ENCODE assay signal across 8 cellular contexts in genomic region chr12:94873368-94874085, GRCh38.
DNase-seq lines count a peak whose midpoint lies in the region; ATAC-seq, FAIRE-seq and TF ChIP-seq lines count a peak whose summit lies in the region.

No MANE protein-coding gene starts in this region.

- H3F3A ChIP-seq in GM23338 (replicated peaks; ENCODE audit: low read depth) (no peaks in the 10 kb centered on the region), MM.1S (ENCODE audit: insufficient read depth, low read length) (no peaks in the 10 kb centered on the region)

- no peak overlapping the region for H3K23ac ChIP-seq in H1 (ENCODE audit: insufficient read length)

- peak overlapping the region; percentile 29; the same call in 1 of the 2 replicates for H4K8ac ChIP-seq in H1 (ENCODE audit: extremely low read depth, insufficient read depth, low read length)

- 3% methylated on average over 25 of the region's 93 CpGs; no CpG with 5 or more reads in 1 of the 2 experiments for WGBS in H1 (ENCODE audit: extremely low coverage in 1 of 2, insufficient coverage in 1 of 2, insufficient read length in 1 of 2, insufficient replicate concordance in 2 of 2, low coverage in 1 of 2, low lambda C conversion rate in 2 of 2, missing lambda C conversion rate in 1 of 2), 2 experiments

- peak overlapping the region; percentile 80 for H3K4me3 ChIP-seq in GM23338
- peak overlapping the region; percentile 78 for H3K4me3 ChIP-seq in MM.1S (ENCODE audit: low read length)
- peak overlapping the region; percentile 54 to 68 (median 62) for H3K4me3 ChIP-seq in H1 (ENCODE audit: extremely low read depth in 1 of 4, insufficient read depth in 2 of 4, low read depth in 3 of 4, low read length in 4 of 4)
- peak overlapping the region; percentile 33 for H3K4me3 ChIP-seq in naive thymus-derived CD4-positive, alpha-beta T cell (ENCODE audit: low read length)

- peaks cover 13% of the 10 kb centered on the region; the same call in 1 of the 2 replicates for H3K23me2 ChIP-seq in H1 (ENCODE audit: low read depth, low read length)

- CTCF ChIA-PET in H1 (lab: Charles Lee; ENCODE audit: partially characterized antibody) = interaction anchor here (1.1 to 3.9 kb wide), 11 partner anchors 8 to 328 kb away, joined by 3 to 21 read pairs (median 3); no protein-coding TSS in a partner anchor
- CTCF ChIA-PET in naive thymus-derived CD4-positive, alpha-beta T cell (lab: Charles Lee) = no interaction called here

- H2BK12ac ChIP-seq in H1 (ENCODE audit: low read depth, low read length) = no peak overlapping the region

- H3K4me2 ChIP-seq in GM23338 = peak overlapping the region; percentile 93
- H3K4me2 ChIP-seq in MM.1S (ENCODE audit: low read depth, low read length) = peak overlapping the region; percentile 83
- peak overlapping the region; percentile 80 to 95 for H3K4me2 ChIP-seq in H1 (ENCODE audit: insufficient read depth in 1 of 2, low read depth in 2 of 2, low read length in 2 of 2)

- H4K20me1 ChIP-seq in GM23338 (replicated peaks; ENCODE audit: insufficient read depth) = no peaks in the 10 kb centered on the region
- H4K20me1 ChIP-seq in MM.1S (ENCODE audit: insufficient read depth, low read length) = no peaks in the 10 kb centered on the region
- peaks cover 0 to 1% of the 10 kb centered on the region in 2 experiments for H4K20me1 ChIP-seq in H1 (replicated peaks in 1 of 2; ENCODE audit: control insufficient read depth in 1 of 2, insufficient read depth in 2 of 2, low read length in 2 of 2)

- no peak overlapping the region for H3K56ac ChIP-seq in H1 (replicated peaks; ENCODE audit: insufficient read length, low read depth, low read length)

- TF ChIP-seq CTCF in GM23338 (conservative IDR thresholded peaks at IDR 0.05; ENCODE audit: low read depth in 2 of 2) = 0 out of 4 replicates have a peak, but pooled peaks of 1 of the 2 experiments have one; percentile 15
- no peak for TF ChIP-seq CTCF in MM.1S (IDR thresholded peaks at IDR 0.05; ENCODE audit: low read length)
- no peak for TF ChIP-seq CTCF in H1 (IDR thresholded peaks at IDR 0.05; ENCODE audit: control extremely low read depth in 1 of 3, insufficient read depth in 1 of 3, low read depth in 1 of 3, low read length in 3 of 3)

- no peak overlapping the region for H4K91ac ChIP-seq in H1 (replicated peaks; ENCODE audit: insufficient read length, low read length)

- H3K27ac ChIP-seq in GM23338 (ENCODE audit: low read depth) = no peak overlapping the region
- no peak overlapping the region for H3K27ac ChIP-seq in MM.1S (ENCODE audit: low read length)
- no peak overlapping the region for H3K27ac ChIP-seq in H1 (ENCODE audit: low read depth, low read length)
- no peak overlapping the region for H3K27ac ChIP-seq in naive thymus-derived CD4-positive, alpha-beta T cell (ENCODE audit: low read depth, low read length)

- H2BK5ac ChIP-seq in H1 (ENCODE audit: low read depth, low read length) = no peak overlapping the region

- H3K79me1 ChIP-seq in H1 (ENCODE audit: low read depth, low read length) = no peaks in the 10 kb centered on the region

- peak; percentile 74 for ATAC-seq in GM23338
- peak; percentile 47 for ATAC-seq in naive thymus-derived CD4-positive, alpha-beta T cell

- FAIRE-seq in H1 (lab: Jason Lieb, UNC) = no peak

- H3K36me3 Mint-ChIP-seq in GM23338 (ENCODE audit: low read depth) = no peaks in the 10 kb centered on the region
- H3K36me3 Mint-ChIP-seq in naive thymus-derived CD4-positive, alpha-beta T cell = peaks cover 0 to 2% (median 0%) of the 10 kb centered on the region in 5 donors

- H3K36me3 ChIP-seq in GM23338 (ENCODE audit: insufficient read depth) (no peaks in the 10 kb centered on the region), MM.1S (replicated peaks; ENCODE audit: insufficient read depth, low read length) (no peaks in the 10 kb centered on the region), H1 (ENCODE audit: control insufficient read depth in 2 of 4, insufficient read depth in 4 of 4, low read length in 3 of 4) (no peaks in the 10 kb centered on the region)
- H3K36me3 ChIP-seq in naive thymus-derived CD4-positive, alpha-beta T cell (ENCODE audit: control insufficient read depth in 2 of 3, insufficient read depth in 3 of 3, low read length in 3 of 3) = no peaks in the 10 kb centered on the region

- peak; percentile 63 for DNase-seq in activated CD8-positive, alpha-beta memory T cell treated with anti-CD3 and anti-CD28 coated beads for 24 hours
- no peak for DNase-seq in activated CD8-positive, alpha-beta memory T cell treated with anti-CD3 and anti-CD28 coated beads, Interleukin-2, amount 50 U/mL, for 48 hours
- DNase-seq in GM23338 (ENCODE audit: low spot score) = peak; percentile 73
- peak; percentile 57 for DNase-seq in MM.1S
- DNase-seq in H1 (ENCODE audit: low read depth in 1 of 2, low spot score in 2 of 2) = peak in 1 of 2 experiments; percentile 75
- no peak for DNase-seq in naive thymus-derived CD4-positive, alpha-beta T cell
- DNase-seq in AML-193 (lab: John Stamatoyannopoulos, UW) = no peak
- DNase-seq in SW 1271 (lab: John Stamatoyannopoulos, UW) = no peak

- no peak overlapping the region for H3K27ac Mint-ChIP-seq in GM23338
- no peak overlapping the region for H3K27ac Mint-ChIP-seq in naive thymus-derived CD4-positive, alpha-beta T cell

- peaks cover 5% of the 10 kb centered on the region; the same call in 2 of the 3 replicates for H3K9me3 Mint-ChIP-seq in GM23338
- H3K9me3 Mint-ChIP-seq in naive thymus-derived CD4-positive, alpha-beta T cell = no peaks in the 10 kb centered on the region

- TF ChIP-seq POLR2A in H1 (IDR thresholded peaks at IDR 0.05; ENCODE audit: control extremely low read depth in 1 of 2, low read depth in 2 of 2, low read length in 2 of 2) = no peak

- H2BK120ac ChIP-seq in H1 (replicated peaks; ENCODE audit: low read depth, low read length) = no peak overlapping the region

- no peak for TF ChIP-seq EP300 in H1 (IDR thresholded peaks at IDR 0.05; ENCODE audit: borderline replicate concordance in 1 of 2, low read depth in 2 of 2, low read length in 2 of 2)

- peaks cover 39% of the 10 kb centered on the region for H3K27me3 Mint-ChIP-seq in GM23338 (ENCODE audit: insufficient read depth, low read depth, poor library complexity)
- peaks cover 57 to 77% (median 76%) of the 10 kb centered on the region in 5 donors for H3K27me3 Mint-ChIP-seq in naive thymus-derived CD4-positive, alpha-beta T cell

- no peak overlapping the region; the same call in 1 of the 2 replicates for H3K18ac ChIP-seq in H1 (ENCODE audit: extremely low read depth, low read length)

- peak overlapping the region; percentile 80 for H3K4me3 Mint-ChIP-seq in GM23338
- H3K4me3 Mint-ChIP-seq in naive thymus-derived CD4-positive, alpha-beta T cell = peak overlapping the region in 9 of 10 donors; percentile 76 to 91 (median 80)

- TF ChIP-seq RAD21 in H1 (IDR thresholded peaks at IDR 0.05 in 1 of 2, conservative IDR thresholded peaks at IDR 0.05 in 1 of 2; ENCODE audit: low read depth in 2 of 2, low read length in 2 of 2) = no peak; a peak in 2 of 4 replicates

- no peak overlapping the region for H2AK5ac ChIP-seq in H1 (ENCODE audit: low read depth, low read length)

- H3K9me2 ChIP-seq in GM23338 (ENCODE audit: insufficient read depth) (no peaks in the 10 kb centered on the region), MM.1S (replicated peaks; ENCODE audit: insufficient read depth, low read length) (no peaks in the 10 kb centered on the region)

- H2AFZ ChIP-seq in GM23338 (peak overlapping the region; percentile 99), MM.1S (ENCODE audit: low read length) (peak overlapping the region; percentile 89), H1 (ENCODE audit: low read length) (peak overlapping the region; percentile 27; the same call in 1 of the 2 replicates)

- intact Hi-C loops in naive thymus-derived CD4-positive, alpha-beta T cell (cut with micrococcal nuclease) = loop anchor here in 1 of 2 donors (10.0 kb wide), 1 partner anchor 111 kb away; no protein-coding TSS in a partner anchor

- H4K5ac ChIP-seq in H1 (ENCODE audit: insufficient read length, low read depth, low read length) = no peak overlapping the region

- H3K79me2 ChIP-seq in GM23338 (replicated peaks; ENCODE audit: insufficient read depth) (no peaks in the 10 kb centered on the region), MM.1S (ENCODE audit: low read length) (peaks cover 39% of the 10 kb centered on the region), H1 (ENCODE audit: control insufficient read depth in 1 of 2, insufficient read depth in 2 of 2, low read length in 2 of 2) (no peaks in the 10 kb centered on the region)

- peaks cover 24% of the 10 kb centered on the region for H3K4me1 Mint-ChIP-seq in GM23338
- peaks cover 0 to 24% (median 22%) of the 10 kb centered on the region in 7 donors for H3K4me1 Mint-ChIP-seq in naive thymus-derived CD4-positive, alpha-beta T cell

- H2BK15ac ChIP-seq in H1 (ENCODE audit: low read length) = no peak overlapping the region

- H3K4ac ChIP-seq in H1 (replicated peaks; ENCODE audit: insufficient read length, low read depth, low read length) = no peak overlapping the region

- H3K14ac ChIP-seq in H1 (ENCODE audit: insufficient read length) = no peak overlapping the region

- peaks cover 27% of the 10 kb centered on the region for H3K4me1 ChIP-seq in GM23338 (ENCODE audit: insufficient read depth)
- H3K4me1 ChIP-seq in MM.1S (ENCODE audit: low read length) = peaks cover 10% of the 10 kb centered on the region; the same call in 1 of the 2 replicates
- peaks cover 0 to 4% (median 3%) of the 10 kb centered on the region in 4 experiments; a peak in 6 of 7 replicates for H3K4me1 ChIP-seq in H1 (replicated peaks in 1 of 4; ENCODE audit: control insufficient read depth in 3 of 4, insufficient read depth in 4 of 4, low read length in 3 of 4)
- H3K4me1 ChIP-seq in naive thymus-derived CD4-positive, alpha-beta T cell (ENCODE audit: control insufficient read depth in 2 of 2, insufficient read depth in 2 of 2, low read length in 2 of 2) = no peaks in the 10 kb centered on the region

- H3K9ac ChIP-seq in MM.1S (ENCODE audit: low read length) = peak overlapping the region; percentile 70
- no peak overlapping the region for H3K9ac ChIP-seq in H1 (replicated peaks in 1 of 4; ENCODE audit: extremely low read depth in 1 of 4, low read depth in 3 of 4, low read length in 3 of 4)

- H3K9me3 ChIP-seq in MM.1S (replicated peaks; ENCODE audit: insufficient read depth, low read length) (no peaks in the 10 kb centered on the region), H1 (ENCODE audit: insufficient read depth in 2 of 2, low read depth in 1 of 2, low read length in 1 of 2) (no peaks in the 10 kb centered on the region)
- H3K9me3 ChIP-seq in naive thymus-derived CD4-positive, alpha-beta T cell (ENCODE audit: control insufficient read depth in 2 of 3, low read length in 3 of 3) = no peaks in the 10 kb centered on the region

- H2BK20ac ChIP-seq in H1 (ENCODE audit: low read length) = no peak overlapping the region

- H3K27me3 ChIP-seq in GM23338 (ENCODE audit: insufficient read depth) (peaks cover 51% of the 10 kb centered on the region), MM.1S (replicated peaks; ENCODE audit: insufficient read depth, low read length) (no peaks in the 10 kb centered on the region), H1 (replicated peaks in 1 of 4; ENCODE audit: control insufficient read depth in 3 of 4, extremely low read depth in 1 of 4, insufficient read depth in 3 of 4, low read length in 3 of 4) (peaks cover 13 to 46% (median 38%) of the 10 kb centered on the region in 4 experiments)
- H3K27me3 ChIP-seq in naive thymus-derived CD4-positive, alpha-beta T cell (ENCODE audit: control insufficient read depth in 2 of 2, insufficient read depth in 2 of 2, low read length in 2 of 2) = peaks cover 9 to 10% of the 10 kb centered on the region in 2 donors

- POLR2A ChIA-PET in H1 (lab: Charles Lee; ENCODE audit: partially characterized antibody) = interaction anchor here (0.8 to 1.3 kb wide), 2 partner anchors 58 to 306 kb away, joined by 3 to 5 read pairs; no protein-coding TSS in a partner anchor
- POLR2A ChIA-PET in naive thymus-derived CD4-positive, alpha-beta T cell (lab: Charles Lee) = no interaction called here

Comparison
In these comparisons a context has a peak if more than half of its experiments do, and no peak if none do; other contexts are left out.
1. DNase-seq: peak in activated CD8-positive, alpha-beta memory T cell treated with anti-CD3 and anti-CD28 coated beads for 24 hours (single experiment), GM23338 (single experiment) and MM.1S (single experiment); none in activated CD8-positive, alpha-beta memory T cell treated with anti-CD3 and anti-CD28 coated beads, Interleukin-2, amount 50 U/mL, for 48 hours (single experiment), naive thymus-derived CD4-positive, alpha-beta T cell (0 of 9), AML-193 (0 of 2) and SW 1271 (0 of 2).
2. H2AFZ ChIP-seq: peak in every context shown above with its lines; median percentile 99 in GM23338; 89 in MM.1S; 27 in H1.
3. Peak in every context shown above with its lines, with median percentiles within 50 percentile points of each other: H3K4me2 ChIP-seq and H3K4me3 ChIP-seq.